Comparison of ENCODE assay signal across 8 cellular contexts in genomic region chr4:143025111-143025704, GRCh38.
DNase-seq lines count a peak whose midpoint lies in the region; ATAC-seq and TF ChIP-seq lines count a peak whose summit lies in the region.

No MANE protein-coding gene starts in this region.

- peak overlapping the region in 1 of 9 donors; percentile 2 for H3K27ac Mint-ChIP-seq in naive thymus-derived CD4-positive, alpha-beta T cell

- H3K4me1 ChIP-seq in naive thymus-derived CD4-positive, alpha-beta T cell (ENCODE audit: control insufficient read depth in 2 of 2, insufficient read depth in 2 of 2, low read length in 2 of 2) = no peaks in the 10 kb centered on the region

- no peak overlapping the region for H3K4me3 Mint-ChIP-seq in naive thymus-derived CD4-positive, alpha-beta T cell

- no peaks in the 10 kb centered on the region for H3K36me3 Mint-ChIP-seq in naive thymus-derived CD4-positive, alpha-beta T cell

- POLR2A ChIA-PET in naive thymus-derived CD4-positive, alpha-beta T cell (lab: Charles Lee) = no interaction called here

- H3K4me1 Mint-ChIP-seq in naive thymus-derived CD4-positive, alpha-beta T cell = peaks cover 0 to 18% (median 0%) of the 10 kb centered on the region in 7 donors

- no peak overlapping the region for H3K27ac ChIP-seq in naive thymus-derived CD4-positive, alpha-beta T cell (ENCODE audit: low read depth, low read length)

- H3K4me3 ChIP-seq in GM12864 (ENCODE audit: low read depth, low read length) = no peak overlapping the region
- no peak overlapping the region for H3K4me3 ChIP-seq in naive thymus-derived CD4-positive, alpha-beta T cell (ENCODE audit: low read length)

- peak; percentile 47 for TF ChIP-seq CTCF in GM12864 (IDR thresholded peaks at IDR 0.05; ENCODE audit: low read depth, low read length, missing control alignments)

- H3K9me3 Mint-ChIP-seq in naive thymus-derived CD4-positive, alpha-beta T cell = peaks cover 0 to 20% (median 10%) of the 10 kb centered on the region in 11 donors

- intact Hi-C loops in naive thymus-derived CD4-positive, alpha-beta T cell (cut with micrococcal nuclease) = no loop called here

- DNase-seq in GM12864 (ENCODE audit: low read depth) = peak; percentile 8
- peak; percentile 11 for DNase-seq in HK-2 (ENCODE audit: unreplicated experiment)
- DNase-seq in astrocyte of the hippocampus (ENCODE audit: low read depth, low spot score) = peak; percentile 55
- no peak for DNase-seq in naive thymus-derived CD4-positive, alpha-beta T cell
- no peak for DNase-seq in stimulated activated CD4-positive, alpha-beta T cell treated with anti-CD3 and anti-CD28 coated beads, Interleukin-4, amount 100 ng/mL, for 4 hours
- no peak for DNase-seq in NCI-H2081 treated with DMSO at 0.1 percent for 48 hours (lab: John Stamatoyannopoulos, UW)
- no peak for DNase-seq in ureter (ENCODE audit: low spot score)

- ATAC-seq in GM21423 (IDR thresholded peaks at IDR 0.05; ENCODE audit: unreplicated experiment) = peak; percentile 54
- ATAC-seq in naive thymus-derived CD4-positive, alpha-beta T cell = peak; percentile 59

- H3K9me3 ChIP-seq in naive thymus-derived CD4-positive, alpha-beta T cell (ENCODE audit: control insufficient read depth in 2 of 3, low read length in 3 of 3) = no peaks in the 10 kb centered on the region

- H3K27me3 ChIP-seq in naive thymus-derived CD4-positive, alpha-beta T cell (ENCODE audit: control insufficient read depth in 2 of 2, insufficient read depth in 2 of 2, low read length in 2 of 2) = no peaks in the 10 kb centered on the region

- H3K36me3 ChIP-seq in naive thymus-derived CD4-positive, alpha-beta T cell (ENCODE audit: control insufficient read depth in 2 of 3, insufficient read depth in 3 of 3, low read length in 3 of 3) = no peaks in the 10 kb centered on the region

- H3K27me3 Mint-ChIP-seq in naive thymus-derived CD4-positive, alpha-beta T cell = peaks cover 0 to 34% (median 24%) of the 10 kb centered on the region in 5 donors

- CTCF ChIA-PET in naive thymus-derived CD4-positive, alpha-beta T cell (lab: Charles Lee) = no interaction called here

Comparison
In these comparisons a context has a peak if more than half of its experiments do, and no peak if none do; other contexts are left out.
1. DNase-seq: peak in GM12864 (single experiment), HK-2 (single experiment) and astrocyte of the hippocampus (single experiment); none in naive thymus-derived CD4-positive, alpha-beta T cell (0 of 9), stimulated activated CD4-positive, alpha-beta T cell treated with anti-CD3 and anti-CD28 coated beads, Interleukin-4, amount 100 ng/mL, for 4 hours (0 of 2), NCI-H2081 treated with DMSO at 0.1 percent for 48 hours (single experiment) and ureter (single experiment).